In genomic region chr3:72582211-72582878, GRCh38 we compare ENCODE assay signal across 11 cellular contexts.
A peak's percentile ranks its signal among the peaks of the same experiment; 100 is the strongest.
DNase-seq lines count a peak whose midpoint lies in the region; ATAC-seq and TF ChIP-seq lines count a peak whose summit lies in the region.
"Had no signal": no experiment of that assay in that cellular context is flagged by ENCODE, and none has a peak within 500 bp of the region (broad histone marks: within the 10 kb centered on the region; RNA-seq: fewer than 3 reads in every experiment).

No MANE protein-coding gene starts in this region.

- H3K36me3 ChIP-seq in NT2/D1 (ENCODE audit: insufficient read depth, insufficient read length, low read length): no peaks in the 10 kb centered on the region

- H3K9me3 ChIP-seq in NT2/D1 (ENCODE audit: insufficient read depth, low read length): no peaks in the 10 kb centered on the region

- peaks cover 2% of the 10 kb centered on the region for H3K4me1 ChIP-seq in NT2/D1 (ENCODE audit: insufficient read depth, insufficient read length)

- DNase-seq in GM12864 (ENCODE audit: low read depth) (peak; percentile 77), NT2/D1 (ENCODE audit: low read depth, low spot score) (peak; percentile 36), NCI-H1417 treated with DMSO at 0.1 percent for 48 hours (lab: John Stamatoyannopoulos, UW) (no peak), NCI-H1436 treated with DMSO at 0.1 percent for 48 hours (lab: John Stamatoyannopoulos, UW) (no peak), UCSD-AML1 (lab: John Stamatoyannopoulos, UW; ENCODE audit: unreplicated experiment) (no peak)
- DNase-seq in stimulated activated naive CD4-positive, alpha-beta T cell (lab: John Stamatoyannopoulos, UW): no peak
- DNase-seq: activated CD4-positive, alpha-beta T cell treated with anti-CD3 and anti-CD28 coated beads, Interleukin-2, amount 10 ng/mL, durations not matched to agents 7 days and 5 days; CD8-positive, alpha-beta T cell; glutamatergic neuron had no signal

- no peak overlapping the region for H3K9ac ChIP-seq in NT2/D1 (ENCODE audit: insufficient read length, low read depth)

- peaks cover 7% of the 10 kb centered on the region for H3K27me3 ChIP-seq in NT2/D1 (ENCODE audit: insufficient read depth, insufficient read length)

- TF ChIP-seq CTCF in GM12864 (IDR thresholded peaks at IDR 0.05; ENCODE audit: low read depth, low read length, missing control alignments): no peak

- H3K4me3 ChIP-seq in GM12864 (ENCODE audit: low read depth, low read length): no peak overlapping the region
- H3K4me3 ChIP-seq in NT2/D1 (ENCODE audit: insufficient read length, low read depth): no peak overlapping the region

- ATAC-seq in GM19328 (IDR thresholded peaks at IDR 0.05; ENCODE audit: unreplicated experiment) (peak; percentile 88), HG02884 (IDR thresholded peaks at IDR 0.05; ENCODE audit: unreplicated experiment) (peak; percentile 95)
- ATAC-seq: CD8-positive, alpha-beta T cell had no signal

Comparison
In these comparisons a context has a peak if more than half of its experiments do, and no peak if none do; other contexts are left out.
1. DNase-seq: peak in GM12864 (single experiment) and NT2/D1 (single experiment); none in NCI-H1417 treated with DMSO at 0.1 percent for 48 hours (single experiment), NCI-H1436 treated with DMSO at 0.1 percent for 48 hours (single experiment), UCSD-AML1 (single experiment) and stimulated activated naive CD4-positive, alpha-beta T cell (0 of 6).